Comparison of ENCODE assay signal across 8 cellular contexts in the genomic region with DNA sequence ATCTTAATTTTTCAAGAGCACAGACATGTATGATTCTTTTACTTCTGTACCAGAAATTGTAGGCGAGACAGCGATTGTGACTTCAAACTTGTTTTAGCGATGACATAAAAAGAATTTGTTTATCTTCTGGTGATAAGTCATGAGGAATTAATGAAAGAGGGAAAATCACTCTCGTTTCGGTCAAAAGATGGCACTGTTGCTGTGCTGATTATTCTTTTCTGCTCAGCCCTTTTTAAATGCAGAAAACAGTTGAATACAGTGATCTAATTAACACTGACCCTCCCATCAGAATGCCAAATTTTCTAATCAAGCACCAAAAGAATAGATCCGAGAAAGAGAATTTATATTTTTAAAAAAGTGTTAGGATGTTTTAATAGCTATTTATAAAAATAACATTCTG. TPM values are rescaled to one million over a fixed set of nuclear protein-coding genes. Genes with fewer than 3 reads are reported as not detected.
DNase-seq lines count a peak whose midpoint lies in the region; ATAC-seq and TF ChIP-seq lines count a peak whose summit lies in the region.

No MANE protein-coding gene starts in this region.

- no CpG with 5 or more reads among the region's 6 CpGs for WGBS in IMR-90 (ENCODE audit: extremely low coverage in 2 of 2, insufficient read length in 1 of 2), 2 experiments

- no peak overlapping the region for H3K23ac ChIP-seq in IMR-90 (ENCODE audit: low read depth, low read length)

- no peak overlapping the region for H3K4me3 ChIP-seq in IMR-90 (ENCODE audit: insufficient read depth, low read depth, low read length)
- H3K4me3 ChIP-seq in WI38 (ENCODE audit: low read depth, low read length) = no peak overlapping the region

- no peak overlapping the region for H3K4me2 ChIP-seq in IMR-90 (ENCODE audit: low read depth, low read length)

- no peak overlapping the region for H4K8ac ChIP-seq in IMR-90 (ENCODE audit: low read depth in 2 of 2, low read length in 2 of 2)

- H2BK15ac ChIP-seq in IMR-90 (ENCODE audit: low read depth, low read length) = no peak overlapping the region

- H4K91ac ChIP-seq in IMR-90 (ENCODE audit: insufficient read depth, low read depth, low read length) = no peak overlapping the region

- H3K4me1 ChIP-seq in IMR-90 (ENCODE audit: control insufficient read depth, insufficient read depth, low read length) = no peaks in the 10 kb centered on the region

- H3K27me3 ChIP-seq in IMR-90 (ENCODE audit: control insufficient read depth, insufficient read depth, low read length) = no peaks in the 10 kb centered on the region

- no peaks in the 10 kb centered on the region for H4K20me1 ChIP-seq in IMR-90 (ENCODE audit: insufficient read depth, low read length)

- H3K9ac ChIP-seq in IMR-90 (ENCODE audit: low read depth, low read length) = no peak overlapping the region

- H3K36me3 ChIP-seq in IMR-90 (ENCODE audit: control insufficient read depth, insufficient read depth, low read length) = peaks cover 2% of the 10 kb centered on the region; the same call in 1 of the 2 replicates

- H2AK9ac ChIP-seq in IMR-90 (replicated peaks; ENCODE audit: low read depth, low read length, poor library complexity) = no peak overlapping the region

- DNase-seq in AG20443 (ENCODE audit: low spot score) (peak; percentile 34), IMR-90 (peak; percentile 27), inferior parietal cortex (ENCODE audit: extremely low spot score) (peak; percentile 83), NOMO-1 treated with DMSO at 0.1 percent for 48 hours (lab: John Stamatoyannopoulos, UW; ENCODE audit: unreplicated experiment) (no peak), T1000 (lab: John Stamatoyannopoulos, UW) (no peak)

- H2AFZ ChIP-seq in IMR-90 (replicated peaks; ENCODE audit: low read length, poor library complexity) = no peak overlapping the region

- TF ChIP-seq POLR2A in IMR-90 (IDR thresholded peaks at IDR 0.05; ENCODE audit: low read depth, low read length) = no peak

- dilution Hi-C loops in IMR-90 (cut with HindIII; ENCODE audit: low sequenced_read_pairs, unreplicated experiment) = no loop called here

- TF ChIP-seq CTCF in IMR-90 (conservative IDR thresholded peaks at IDR 0.05; ENCODE audit: low read depth, low read length) = peak; percentile 41
- TF ChIP-seq CTCF in WI38 (IDR thresholded peaks at IDR 0.05; ENCODE audit: low read depth, low read length) = 0 out of 2 replicates have a peak, but pooled peaks have one; percentile 7

- CTCF ChIA-PET in IMR-90 (lab: Yijun Ruan, JAX) = interaction anchor here (1.0 kb wide), 1 partner anchor 12 kb away, joined by 3 read pairs; no protein-coding TSS in a partner anchor

- ATAC-seq in IMR-90 (ENCODE audit: low read depth) (peak; percentile 67), HG03520 (IDR thresholded peaks at IDR 0.05; ENCODE audit: unreplicated experiment) (no peak), GM21619 (IDR thresholded peaks at IDR 0.05; ENCODE audit: unreplicated experiment) (no peak)

- in situ Hi-C loops in IMR-90 (cut with MboI; ENCODE audit: low sequenced_read_pairs) = no loop called here

- no TSS peak for BruUV-seq in IMR-90 (replicated peaks; lab: Mats Ljungman, UMichigan)

- H3K14ac ChIP-seq in IMR-90 (replicated peaks; ENCODE audit: low read depth, low read length) = no peak overlapping the region

- no peak overlapping the region for H3K27ac ChIP-seq in IMR-90 (ENCODE audit: insufficient read depth, low read length)

- no peaks in the 10 kb centered on the region for H3K9me1 ChIP-seq in IMR-90 (ENCODE audit: insufficient read depth, low read length)

- H3K18ac ChIP-seq in IMR-90 (ENCODE audit: low read depth, low read length) = no peak overlapping the region

- H3K4ac ChIP-seq in IMR-90 (ENCODE audit: low read depth, low read length) = no peak overlapping the region

- H2BK120ac ChIP-seq in IMR-90 (ENCODE audit: low read depth, low read length) = no peak overlapping the region

- no peaks in the 10 kb centered on the region for H3K9me3 ChIP-seq in IMR-90 (ENCODE audit: control insufficient read depth, insufficient read depth, low read length)

- intact Hi-C loops in IMR-90 (cut with micrococcal nuclease) = loop anchor here (5.0 kb wide), 1 partner anchor 167 kb away; no protein-coding TSS in a partner anchor

- H3K56ac ChIP-seq in IMR-90 (ENCODE audit: extremely low read depth, insufficient read depth, low read length) = no peak overlapping the region

- H4K5ac ChIP-seq in IMR-90 (ENCODE audit: low read depth, low read length) = no peak overlapping the region

- H2BK20ac ChIP-seq in IMR-90 (ENCODE audit: low read depth, low read length) = no peak overlapping the region

- POLR2A ChIA-PET in IMR-90 (lab: Charles Lee; ENCODE audit: unreplicated experiment) = no interaction called here

- H2BK5ac ChIP-seq in IMR-90 (ENCODE audit: low read depth, low read length, poor library complexity, severe bottlenecking) = no peak overlapping the region

- no peak overlapping the region for H2AK5ac ChIP-seq in IMR-90 (ENCODE audit: low read depth, low read length)

- H3K79me1 ChIP-seq in IMR-90 (ENCODE audit: low read depth in 1 of 2, low read length in 2 of 2) = no peaks in the 10 kb centered on the region

- TF ChIP-seq RAD21 in IMR-90 (IDR thresholded peaks at IDR 0.05; ENCODE audit: low read length) = peak; percentile 46

TF ChIP-seq in IMR-90, 13 proteins besides CTCF, POLR2A, EP300 and RAD21:
- TF ChIP-seq BHLHE40 (IDR thresholded peaks at IDR 0.05; ENCODE audit: low read depth, low read length) (no peak), MAZ (IDR thresholded peaks at IDR 0.05; ENCODE audit: borderline replicate concordance, low read depth, low read length) (no peak), CHD1 (IDR thresholded peaks at IDR 0.05; ENCODE audit: low read depth, low read length) (no peak), SMC3 (IDR thresholded peaks at IDR 0.05; ENCODE audit: low read depth, low read length) (no peak), RFX5 (IDR thresholded peaks at IDR 0.05; ENCODE audit: low read depth, low read length) (no peak), FOS (IDR thresholded peaks at IDR 0.05; ENCODE audit: low read depth, low read length) (no peak), CEBPB (IDR thresholded peaks at IDR 0.05; ENCODE audit: low read depth, low read length) (no peak)
- TF ChIP-seq, protein P1, sequence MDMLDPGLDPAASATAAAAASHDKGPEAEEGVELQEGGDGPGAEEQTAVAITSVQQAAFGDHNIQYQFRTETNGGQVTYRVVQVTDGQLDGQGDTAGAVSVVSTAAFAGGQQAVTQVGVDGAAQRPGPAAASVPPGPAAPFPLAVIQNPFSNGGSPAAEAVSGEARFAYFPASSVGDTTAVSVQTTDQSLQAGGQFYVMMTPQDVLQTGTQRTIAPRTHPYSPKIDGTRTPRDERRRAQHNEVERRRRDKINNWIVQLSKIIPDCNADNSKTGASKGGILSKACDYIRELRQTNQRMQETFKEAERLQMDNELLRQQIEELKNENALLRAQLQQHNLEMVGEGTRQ (IDR thresholded peaks at IDR 0.05; ENCODE audit: low read depth, low read length) = no peak
- TF ChIP-seq, protein P2, sequence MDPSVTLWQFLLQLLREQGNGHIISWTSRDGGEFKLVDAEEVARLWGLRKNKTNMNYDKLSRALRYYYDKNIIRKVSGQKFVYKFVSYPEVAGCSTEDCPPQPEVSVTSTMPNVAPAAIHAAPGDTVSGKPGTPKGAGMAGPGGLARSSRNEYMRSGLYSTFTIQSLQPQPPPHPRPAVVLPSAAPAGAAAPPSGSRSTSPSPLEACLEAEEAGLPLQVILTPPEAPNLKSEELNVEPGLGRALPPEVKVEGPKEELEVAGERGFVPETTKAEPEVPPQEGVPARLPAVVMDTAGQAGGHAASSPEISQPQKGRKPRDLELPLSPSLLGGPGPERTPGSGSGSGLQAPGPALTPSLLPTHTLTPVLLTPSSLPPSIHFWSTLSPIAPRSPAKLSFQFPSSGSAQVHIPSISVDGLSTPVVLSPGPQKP (IDR thresholded peaks at IDR 0.05; ENCODE audit: borderline replicate concordance, low read depth, low read length) = no peak

RNA-seq across cellular contexts. Expression of gene NSUN3, which starts 52.6 kb away (rescaled TPM):
- total RNA-seq in IMR-90 (2012; rRNA removed) = 6.8 and 11.1 TPM in 2 replicates
- 4.9 TPM in 2 replicates for polyA plus RNA-seq in IMR-90 (2012; rRNA removed)
- 1.2 and 1.6 TPM in 2 replicates for polyA plus RNA-seq in IMR-90 (2012; cell fraction: cytosol; rRNA removed)
- polyA plus RNA-seq in IMR-90 (2012; cell fraction: nucleus; rRNA removed; ENCODE audit: low replicate concordance) = 0.98 and 3.2 TPM in 2 replicates

RNA-seq across cellular contexts. Expression of gene DHFR2, which starts 52.8 kb away (rescaled TPM):
- 2.3 and 3.9 TPM in 2 replicates for total RNA-seq in IMR-90 (2012; rRNA removed)
- 0.95 and 1.1 TPM in 2 replicates for polyA plus RNA-seq in IMR-90 (2012; rRNA removed)
- 0.31 and 0.42 TPM in 2 replicates for polyA plus RNA-seq in IMR-90 (2012; cell fraction: cytosol; rRNA removed)
- 0.17 and 0.34 TPM in 2 replicates for polyA plus RNA-seq in IMR-90 (2012; cell fraction: nucleus; rRNA removed; ENCODE audit: low replicate concordance)

Comparison
In these comparisons a context has a peak if more than half of its experiments do, and no peak if none do; other contexts are left out.
1. DNase-seq: peak in AG20443 (single experiment), IMR-90 (single experiment) and inferior parietal cortex (single experiment); none in NOMO-1 treated with DMSO at 0.1 percent for 48 hours (single experiment) and T1000 (single experiment).